ENCODE assay signal across 22 cellular contexts in genomic region chr3:72213296-72214064, GRCh38.
DNase-seq lines count a peak whose midpoint lies in the region; ATAC-seq, FAIRE-seq and TF ChIP-seq lines count a peak whose summit lies in the region.
"Had no signal": no experiment of that assay in that cellular context is flagged by ENCODE, and none has a peak within 500 bp of the region (broad histone marks: within the 10 kb centered on the region; RNA-seq: fewer than 3 reads in every experiment).

No MANE protein-coding gene starts in this region.

- TF ChIP-seq POLR2A in GM12878 (IDR thresholded peaks at IDR 0.05; ENCODE audit: low read depth, low read length) (no peak), endothelial cell of umbilical vein (IDR thresholded peaks at IDR 0.05; ENCODE audit: low read depth, low read length) (no peak)

- CTCF ChIA-PET in GM12878 (lab: Yijun Ruan, JAX): interaction anchor here (1.2 kb wide), 1 partner anchor 452 kb away, joined by 3 read pairs; no protein-coding TSS in a partner anchor
- CTCF ChIA-PET in endothelial cell of umbilical vein (lab: Charles Lee): no interaction called here

- no peaks in the 10 kb centered on the region; the same call in 2 of the 3 replicates for H3K9me3 ChIP-seq in GM12878 (replicated peaks; ENCODE audit: control insufficient read depth, insufficient read depth, low read length)
- H3K9me3 ChIP-seq in endothelial cell of umbilical vein (replicated peaks; ENCODE audit: control insufficient read depth, insufficient read depth, low read length): no peaks in the 10 kb centered on the region
- H3K9me3 ChIP-seq: A549, SK-N-SH had no signal

- no peak for TF ChIP-seq EP300 in GM12878 (IDR thresholded peaks at IDR 0.05; ENCODE audit: borderline replicate concordance in 1 of 2, control insufficient read depth in 1 of 2, low read depth in 2 of 2, low read length in 2 of 2)

- H3K4me1 ChIP-seq in GM23338 (ENCODE audit: insufficient read depth) (no peaks in the 10 kb centered on the region), GM12878 (ENCODE audit: control insufficient read depth, insufficient read depth, low read length) (no peaks in the 10 kb centered on the region), endothelial cell of umbilical vein (ENCODE audit: control insufficient read depth, extremely low read depth, insufficient read depth, low read length) (no peaks in the 10 kb centered on the region)
- H3K4me1 ChIP-seq: A549 had no signal

- BruUV-seq in GM12878 (replicated peaks; lab: Mats Ljungman, UMichigan) (no TSS peak), endothelial cell of umbilical vein (replicated peaks; lab: Mats Ljungman, UMichigan) (no TSS peak)

- in situ Hi-C loops in GM12878 (cut with MboI): no loop called here

- intact Hi-C loops in GM12878 (cut with micrococcal nuclease; ENCODE audit: unreplicated experiment): no loop called here
- intact Hi-C loops in endothelial cell of umbilical vein (cut with micrococcal nuclease): no loop called here

- SMC1A ChIA-PET in GM12878 (lab: Charles Lee; ENCODE audit: uncharacterized antibody, unreplicated experiment): no interaction called here

- H3K4me2 ChIP-seq in GM23338 (no peak overlapping the region), GM12878 (ENCODE audit: control insufficient read depth, insufficient read depth) (no peak overlapping the region), endothelial cell of umbilical vein (ENCODE audit: insufficient read depth, low read length) (no peak overlapping the region)
- H3K4me2 ChIP-seq: A549, SK-N-SH had no signal

- H3K4me3 Mint-ChIP-seq in GM23338 (no peak overlapping the region), type B pancreatic cell (no peak overlapping the region), endothelial cell (ENCODE audit: unreplicated experiment) (no peak overlapping the region)
- H3K4me3 Mint-ChIP-seq: CD4-positive, alpha-beta memory T cell had no signal

- H3K4me3 ChIP-seq in GM23338: no peak overlapping the region
- no peak overlapping the region for H3K4me3 ChIP-seq in GM12878
- H3K4me3 ChIP-seq in endothelial cell of umbilical vein (replicated peaks in 1 of 3; ENCODE audit: insufficient read depth in 1 of 3, low read depth in 1 of 3, low read length in 3 of 3): no peak overlapping the region
- H3K4me3 ChIP-seq: A549; BLaER1 treated with 17β-estradiol and CSF1 and Interleukin-3, amounts not matched to agents 10 nM and 100 nM had no signal

- H3K36me3 Mint-ChIP-seq in GM23338 (ENCODE audit: low read depth) (no peaks in the 10 kb centered on the region), type B pancreatic cell (peaks cover 4% of the 10 kb centered on the region), endothelial cell (ENCODE audit: low read depth, unreplicated experiment) (no peaks in the 10 kb centered on the region)
- H3K36me3 Mint-ChIP-seq: CD4-positive, alpha-beta memory T cell had no signal

- no peaks in the 10 kb centered on the region for H3K27me3 ChIP-seq in GM23338 (ENCODE audit: insufficient read depth)
- H3K27me3 ChIP-seq in GM12878 (replicated peaks in 1 of 2; ENCODE audit: control insufficient read depth in 2 of 2, insufficient read depth in 2 of 2, low read length in 1 of 2): no peaks in the 10 kb centered on the region
- H3K27me3 ChIP-seq in endothelial cell of umbilical vein (ENCODE audit: control insufficient read depth in 2 of 2, insufficient read depth in 2 of 2, low read length in 2 of 2): peaks cover 0 to 2% of the 10 kb centered on the region in 2 experiments
- H3K27me3 ChIP-seq: BLaER1 treated with 17β-estradiol and CSF1 and Interleukin-3, amounts not matched to agents 10 nM and 100 nM had no signal

- H4K20me1 ChIP-seq in GM23338 (replicated peaks; ENCODE audit: insufficient read depth) (no peaks in the 10 kb centered on the region), GM12878 (ENCODE audit: control insufficient read depth, insufficient read depth) (no peaks in the 10 kb centered on the region), endothelial cell of umbilical vein (replicated peaks; ENCODE audit: control insufficient read depth, extremely low read depth, insufficient read depth, low read length) (no peaks in the 10 kb centered on the region)
- H4K20me1 ChIP-seq: BLaER1 treated with 17β-estradiol and CSF1 and Interleukin-3, amounts not matched to agents 10 nM and 100 nM had no signal

- no peak for TF ChIP-seq CTCF in GM23338 (conservative IDR thresholded peaks at IDR 0.05; ENCODE audit: low read depth in 2 of 2)
- no peak for TF ChIP-seq CTCF in GM12878 (IDR thresholded peaks at IDR 0.05 in 2 of 3, conservative IDR thresholded peaks at IDR 0.05 in 1 of 3; ENCODE audit: control insufficient read depth in 2 of 3, extremely low read depth in 1 of 3, insufficient read depth in 1 of 3, low read depth in 3 of 3, low read length in 3 of 3)
- no peak for TF ChIP-seq CTCF in endothelial cell of umbilical vein (IDR thresholded peaks at IDR 0.05; ENCODE audit: extremely low read depth in 1 of 2, insufficient read depth in 1 of 2, low read depth in 1 of 2, low read length in 2 of 2)
- no peak for TF ChIP-seq CTCF in type B pancreatic cell (conservative IDR thresholded peaks at IDR 0.05)
- no peak for TF ChIP-seq CTCF in endothelial cell (IDR thresholded peaks at IDR 0.05; ENCODE audit: unreplicated experiment)

- H3K4me1 Mint-ChIP-seq in GM23338 (peaks cover 11% of the 10 kb centered on the region; the same call in 2 of the 3 replicates), type B pancreatic cell (ENCODE audit: unreplicated experiment) (peaks cover 7% of the 10 kb centered on the region), endothelial cell (ENCODE audit: unreplicated experiment) (no peaks in the 10 kb centered on the region)
- H3K4me1 Mint-ChIP-seq: CD4-positive, alpha-beta memory T cell had no signal

- no peaks in the 10 kb centered on the region for H3K79me2 ChIP-seq in GM23338 (replicated peaks; ENCODE audit: insufficient read depth)
- no peaks in the 10 kb centered on the region for H3K79me2 ChIP-seq in GM12878 (ENCODE audit: control insufficient read depth, insufficient read depth, low read length)
- no peaks in the 10 kb centered on the region for H3K79me2 ChIP-seq in endothelial cell of umbilical vein (ENCODE audit: control insufficient read depth, insufficient read depth, low read length)

- no peak for ATAC-seq in GM23338
- no peak for ATAC-seq in GM12878
- ATAC-seq: A549 had no signal

- H3K9me1 ChIP-seq in endothelial cell of umbilical vein (replicated peaks; ENCODE audit: control insufficient read depth, extremely low read depth, insufficient read depth, low read length): no peaks in the 10 kb centered on the region

- dilution Hi-C loops in endothelial cell of umbilical vein (cut with MboI; ENCODE audit: extremely low pct_ligation_motif_present, low sequenced_read_pairs): no loop called here

- POLR2A ChIA-PET in GM12878 (lab: Charles Lee): no interaction called here
- POLR2A ChIA-PET in endothelial cell of umbilical vein (lab: Charles Lee): no interaction called here

- H3K36me3 ChIP-seq in GM23338 (ENCODE audit: insufficient read depth) (no peaks in the 10 kb centered on the region), GM12878 (ENCODE audit: control insufficient read depth in 2 of 2, insufficient read depth in 2 of 2, low read length in 1 of 2) (no peaks in the 10 kb centered on the region), endothelial cell of umbilical vein (ENCODE audit: control insufficient read depth in 2 of 2, extremely low read depth in 1 of 2, insufficient read depth in 2 of 2, low read length in 2 of 2) (no peaks in the 10 kb centered on the region)
- H3K36me3 ChIP-seq: BLaER1 treated with 17β-estradiol and CSF1 and Interleukin-3, amounts not matched to agents 10 nM and 100 nM had no signal

- H3K27ac Mint-ChIP-seq in GM23338 (no peak overlapping the region), type B pancreatic cell (no peak overlapping the region), endothelial cell (ENCODE audit: unreplicated experiment) (no peak overlapping the region)
- H3K27ac Mint-ChIP-seq: CD4-positive, alpha-beta memory T cell had no signal

- H3K27ac ChIP-seq in GM23338 (ENCODE audit: low read depth): no peak overlapping the region
- H3K27ac ChIP-seq in GM12878 (ENCODE audit: control insufficient read depth, insufficient read depth): no peak overlapping the region
- no peak overlapping the region for H3K27ac ChIP-seq in endothelial cell of umbilical vein (ENCODE audit: insufficient read depth, low read depth, low read length)
- H3K27ac ChIP-seq: A549; BLaER1 treated with 17β-estradiol and CSF1 and Interleukin-3, amounts not matched to agents 10 nM and 100 nM had no signal

- H3F3A ChIP-seq in GM23338 (replicated peaks; ENCODE audit: low read depth): no peaks in the 10 kb centered on the region

- H3K9me3 Mint-ChIP-seq in GM23338 (no peaks in the 10 kb centered on the region; the same call in 2 of the 3 replicates), type B pancreatic cell (peaks cover 9% of the 10 kb centered on the region), endothelial cell (ENCODE audit: unreplicated experiment) (no peaks in the 10 kb centered on the region)
- H3K9me3 Mint-ChIP-seq: CD4-positive, alpha-beta memory T cell had no signal

- H3K9ac ChIP-seq in GM12878 (ENCODE audit: control insufficient read depth, insufficient read depth, low read length) (no peak overlapping the region), endothelial cell of umbilical vein (replicated peaks; ENCODE audit: extremely low read depth, insufficient read depth, low read length) (no peak overlapping the region)
- H3K9ac ChIP-seq: BLaER1 treated with 17β-estradiol and CSF1 and Interleukin-3, amounts not matched to agents 10 nM and 100 nM; SK-N-SH had no signal

- H3K9me2 ChIP-seq in GM23338 (ENCODE audit: insufficient read depth): no peaks in the 10 kb centered on the region; the same call in 1 of the 2 replicates
- H3K9me2 ChIP-seq: SK-N-SH had no signal

- WGBS in GM12878 (ENCODE audit: insufficient coverage, insufficient replicate concordance, low lambda C conversion rate, missing lambda C conversion rate): 54% methylated on average over 10 of the region's 10 CpGs

- H3K27me3 Mint-ChIP-seq in GM23338 (ENCODE audit: insufficient read depth, low read depth, poor library complexity) (peaks cover 5% of the 10 kb centered on the region), type B pancreatic cell (peaks cover 4% of the 10 kb centered on the region), endothelial cell (ENCODE audit: unreplicated experiment) (peaks cover 3% of the 10 kb centered on the region)

- FAIRE-seq in GM12878 (lab: Jason Lieb, UNC) (no peak), endothelial cell of umbilical vein (lab: Jason Lieb, UNC) (peak; percentile 81)
- FAIRE-seq: A549, GM19239 had no signal

- 0 out of 2 replicates have a peak overlapping the region, but pooled peaks have one; percentile 10 for H2AFZ ChIP-seq in GM23338
- H2AFZ ChIP-seq in GM12878 (ENCODE audit: control insufficient read depth, low read depth, low read length): no peak overlapping the region
- H2AFZ ChIP-seq in endothelial cell of umbilical vein (ENCODE audit: low read depth, low read length): no peak overlapping the region

- DNase-seq in GM23338 (ENCODE audit: low spot score) (no peak), GM12878 (ENCODE audit: low read depth, low spot score) (no peak), endothelial cell of umbilical vein (ENCODE audit: low read depth, low spot score) (peak; percentile 64), type B pancreatic cell (ENCODE audit: extremely low spot score, unreplicated experiment) (peak; percentile 22), endothelial cell (ENCODE audit: low spot score) (no peak), dedifferentiated amniotic fluid mesenchymal stem cell (ENCODE audit: extremely low spot score) (no peak)
- DNase-seq in stimulated activated CD4-positive, alpha-beta T cell treated with anti-CD3 and anti-CD28 coated beads, Interleukin-4, amount 100 ng/mL, for 24 hours: no peak
- DNase-seq: AML-193; CD4-positive, alpha-beta memory T cell; COR-L47; DMS53; GF-D8; Kasumi-1; NCI-H1105 treated with DMSO at 0.1 percent for 48 hours; NCI-H2029; NCI-H446; NCI-H524 treated with DMSO at 0.1 percent for 48 hours; NCI-H774; SK-N-SH had no signal

- no peak for TF ChIP-seq RAD21 in GM12878 (IDR thresholded peaks at IDR 0.05; ENCODE audit: insufficient read depth, low read depth, low read length)

- RAD21 ChIA-PET in GM12878 (lab: Charles Lee; ENCODE audit: unreplicated experiment): no interaction called here

Comparison
In these comparisons a context has a peak if more than half of its experiments do, and no peak if none do; other contexts are left out.
1. DNase-seq: peak in endothelial cell of umbilical vein (single experiment) and type B pancreatic cell (single experiment); none in GM23338 (single experiment), GM12878 (single experiment), stimulated activated CD4-positive, alpha-beta T cell treated with anti-CD3 and anti-CD28 coated beads, Interleukin-4, amount 100 ng/mL, for 24 hours (single experiment), endothelial cell (single experiment) and dedifferentiated amniotic fluid mesenchymal stem cell (single experiment).